In the genomic region with DNA sequence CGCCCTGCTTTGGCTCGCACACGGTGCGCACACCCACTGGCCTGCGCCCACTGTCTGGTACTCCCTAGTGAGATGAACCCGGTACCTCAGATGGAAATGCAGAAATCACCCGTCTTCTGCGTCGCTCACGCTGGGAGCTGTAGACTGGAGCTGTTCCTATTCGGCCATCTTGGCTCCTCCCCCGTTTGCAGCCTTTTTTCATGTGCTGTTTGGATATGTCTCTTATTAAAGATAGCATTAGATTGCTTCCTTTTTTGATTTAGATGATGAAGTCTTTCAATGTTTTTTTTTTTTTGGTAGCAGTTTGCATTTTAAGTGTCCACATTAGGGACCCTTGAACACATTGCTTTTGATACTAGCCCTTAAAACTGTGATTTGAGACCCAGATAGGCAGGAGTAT, we compare ENCODE assay signal across 1 cellular context.
TF ChIP-seq lines count a peak whose summit lies in the region.

No MANE protein-coding gene starts in this region.

TF ChIP-seq in H1, 55 proteins besides CTCF, POLR2A, EP300 and RAD21:
- peak; percentile 48; the same call in 1 of the 2 replicates for TF ChIP-seq YY1 (IDR thresholded peaks at IDR 0.05; ENCODE audit: low read depth, low read length)
- 0 out of 2 replicates have a peak, but pooled peaks have one; percentile 2 for TF ChIP-seq RBBP5 (IDR thresholded peaks at IDR 0.05; ENCODE audit: borderline replicate concordance, low read depth, low read length)
